In the genomic region with DNA sequence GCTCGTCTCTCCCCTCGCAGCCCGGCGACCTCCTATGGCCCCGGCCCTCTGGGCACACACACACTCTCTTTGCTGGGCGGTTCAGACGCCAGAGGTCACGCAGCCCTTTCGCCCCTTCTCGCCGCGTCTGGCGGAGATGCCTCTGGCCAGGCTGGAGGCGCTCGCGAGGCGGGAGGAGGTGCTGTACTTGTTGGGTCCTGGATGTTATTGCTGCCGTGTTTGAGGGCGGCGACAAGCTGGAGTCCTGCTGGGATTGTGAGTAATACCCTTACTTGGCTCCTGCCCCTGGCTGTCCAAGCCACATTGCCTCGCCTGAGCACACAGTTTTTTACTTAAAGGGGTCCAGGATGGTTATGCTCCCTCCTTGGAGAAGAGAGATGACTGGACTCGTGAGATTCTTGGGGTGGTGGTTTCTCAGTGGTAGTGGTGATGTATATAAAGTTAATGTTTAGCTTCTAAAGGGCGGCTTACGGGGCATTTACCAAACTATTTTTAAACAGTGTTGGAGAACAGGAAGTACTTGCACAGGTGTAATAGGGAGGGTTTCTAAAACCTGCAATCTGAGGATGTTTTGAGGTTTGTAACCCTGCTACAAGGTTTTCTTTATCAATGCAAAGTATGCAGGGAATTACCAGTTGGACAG, we compare ENCODE assay signal across 1 cellular context.
TF ChIP-seq lines count a peak whose summit lies in the region.

No MANE protein-coding gene starts in this region.

TF ChIP-seq in HEK293, 187 proteins besides CTCF, POLR2A, EP300 and RAD21 (continued from another document):
- 0 out of 2 replicates have a peak, but pooled peaks have one; percentile 30 for TF ChIP-seq ZNF362 (tag by site-specific recombination; IDR thresholded peaks at IDR 0.05)
- TF ChIP-seq ZNF558 (tag by site-specific recombination; IDR thresholded peaks at IDR 0.05): no peak
- TF ChIP-seq, protein P1, sequence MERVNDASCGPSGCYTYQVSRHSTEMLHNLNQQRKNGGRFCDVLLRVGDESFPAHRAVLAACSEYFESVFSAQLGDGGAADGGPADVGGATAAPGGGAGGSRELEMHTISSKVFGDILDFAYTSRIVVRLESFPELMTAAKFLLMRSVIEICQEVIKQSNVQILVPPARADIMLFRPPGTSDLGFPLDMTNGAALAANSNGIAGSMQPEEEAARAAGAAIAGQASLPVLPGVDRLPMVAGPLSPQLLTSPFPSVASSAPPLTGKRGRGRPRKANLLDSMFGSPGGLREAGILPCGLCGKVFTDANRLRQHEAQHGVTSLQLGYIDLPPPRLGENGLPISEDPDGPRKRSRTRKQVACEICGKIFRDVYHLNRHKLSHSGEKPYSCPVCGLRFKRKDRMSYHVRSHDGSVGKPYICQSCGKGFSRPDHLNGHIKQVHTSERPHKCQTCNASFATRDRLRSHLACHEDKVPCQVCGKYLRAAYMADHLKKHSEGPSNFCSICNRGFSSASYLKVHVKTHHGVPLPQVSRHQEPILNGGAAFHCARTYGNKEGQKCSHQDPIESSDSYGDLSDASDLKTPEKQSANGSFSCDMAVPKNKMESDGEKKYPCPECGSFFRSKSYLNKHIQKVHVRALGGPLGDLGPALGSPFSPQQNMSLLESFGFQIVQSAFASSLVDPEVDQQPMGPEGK (tag by site-specific recombination; IDR thresholded peaks at IDR 0.05): peak; percentile 55; the same call in 1 of the 2 replicates
- TF ChIP-seq ZNF37A (tag by site-specific recombination; IDR thresholded peaks at IDR 0.05): no peak
- TF ChIP-seq ZNF2 (tag by site-specific recombination; IDR thresholded peaks at IDR 0.05): peak; percentile 81; the same call in 1 of the 2 replicates
- TF ChIP-seq ZNF394 (tag by site-specific recombination; IDR thresholded peaks at IDR 0.05; ENCODE audit: borderline replicate concordance): no peak; the same call in 1 of the 2 replicates
- no peak for TF ChIP-seq ZNF366 (tag by site-specific recombination; conservative IDR thresholded peaks at IDR 0.05)
- TF ChIP-seq ZNF629 (tag by site-specific recombination; IDR thresholded peaks at IDR 0.05): peak; percentile 18; the same call in 1 of the 2 replicates
- TF ChIP-seq, protein P2, sequence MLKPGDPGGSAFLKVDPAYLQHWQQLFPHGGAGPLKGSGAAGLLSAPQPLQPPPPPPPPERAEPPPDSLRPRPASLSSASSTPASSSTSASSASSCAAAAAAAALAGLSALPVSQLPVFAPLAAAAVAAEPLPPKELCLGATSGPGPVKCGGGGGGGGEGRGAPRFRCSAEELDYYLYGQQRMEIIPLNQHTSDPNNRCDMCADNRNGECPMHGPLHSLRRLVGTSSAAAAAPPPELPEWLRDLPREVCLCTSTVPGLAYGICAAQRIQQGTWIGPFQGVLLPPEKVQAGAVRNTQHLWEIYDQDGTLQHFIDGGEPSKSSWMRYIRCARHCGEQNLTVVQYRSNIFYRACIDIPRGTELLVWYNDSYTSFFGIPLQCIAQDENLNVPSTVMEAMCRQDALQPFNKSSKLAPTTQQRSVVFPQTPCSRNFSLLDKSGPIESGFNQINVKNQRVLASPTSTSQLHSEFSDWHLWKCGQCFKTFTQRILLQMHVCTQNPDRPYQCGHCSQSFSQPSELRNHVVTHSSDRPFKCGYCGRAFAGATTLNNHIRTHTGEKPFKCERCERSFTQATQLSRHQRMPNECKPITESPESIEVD (tag by site-specific recombination; IDR thresholded peaks at IDR 0.05): 0 out of 2 replicates have a peak, but pooled peaks have one; percentile 14
- TF ChIP-seq ZNF596 (tag by site-specific recombination; IDR thresholded peaks at IDR 0.05): no peak
- TF ChIP-seq, protein P3, sequence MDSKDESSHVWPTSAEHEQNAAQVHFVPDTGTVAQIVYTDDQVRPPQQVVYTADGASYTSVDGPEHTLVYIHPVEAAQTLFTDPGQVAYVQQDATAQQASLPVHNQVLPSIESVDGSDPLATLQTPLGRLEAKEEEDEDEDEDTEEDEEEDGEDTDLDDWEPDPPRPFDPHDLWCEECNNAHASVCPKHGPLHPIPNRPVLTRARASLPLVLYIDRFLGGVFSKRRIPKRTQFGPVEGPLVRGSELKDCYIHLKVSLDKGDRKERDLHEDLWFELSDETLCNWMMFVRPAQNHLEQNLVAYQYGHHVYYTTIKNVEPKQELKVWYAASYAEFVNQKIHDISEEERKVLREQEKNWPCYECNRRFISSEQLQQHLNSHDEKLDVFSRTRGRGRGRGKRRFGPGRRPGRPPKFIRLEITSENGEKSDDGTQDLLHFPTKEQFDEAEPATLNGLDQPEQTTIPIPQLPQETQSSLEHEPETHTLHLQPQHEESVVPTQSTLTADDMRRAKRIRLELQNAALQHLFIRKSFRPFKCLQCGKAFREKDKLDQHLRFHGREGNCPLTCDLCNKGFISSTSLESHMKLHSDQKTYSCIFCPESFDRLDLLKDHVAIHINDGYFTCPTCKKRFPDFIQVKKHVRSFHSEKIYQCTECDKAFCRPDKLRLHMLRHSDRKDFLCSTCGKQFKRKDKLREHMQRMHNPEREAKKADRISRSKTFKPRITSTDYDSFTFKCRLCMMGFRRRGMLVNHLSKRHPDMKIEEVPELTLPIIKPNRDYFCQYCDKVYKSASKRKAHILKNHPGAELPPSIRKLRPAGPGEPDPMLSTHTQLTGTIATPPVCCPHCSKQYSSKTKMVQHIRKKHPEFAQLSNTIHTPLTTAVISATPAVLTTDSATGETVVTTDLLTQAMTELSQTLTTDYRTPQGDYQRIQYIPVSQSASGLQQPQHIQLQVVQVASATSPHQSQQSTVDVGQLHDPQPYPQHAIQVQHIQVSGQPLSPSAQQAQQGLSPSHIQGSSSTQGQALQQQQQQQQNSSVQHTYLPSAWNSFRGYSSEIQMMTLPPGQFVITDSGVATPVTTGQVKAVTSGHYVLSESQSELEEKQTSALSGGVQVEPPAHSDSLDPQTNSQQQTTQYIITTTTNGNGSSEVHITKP (tag by site-specific recombination; IDR thresholded peaks at IDR 0.05): peak; percentile 48
- no peak for TF ChIP-seq ZNF692 (tag by site-specific recombination; IDR thresholded peaks at IDR 0.05)
- no peak for TF ChIP-seq ZNF112 (tag by site-specific recombination; IDR thresholded peaks at IDR 0.05)
- TF ChIP-seq GLIS1 (tag by site-specific recombination; IDR thresholded peaks at IDR 0.05): peak; percentile 46
- peak; percentile 39; the same call in 1 of the 2 replicates for TF ChIP-seq ZNF391 (tag by site-specific recombination; IDR thresholded peaks at IDR 0.05; ENCODE audit: borderline replicate concordance, low read depth)
- no peak for TF ChIP-seq GLI4 (tag by site-specific recombination; IDR thresholded peaks at IDR 0.05)
- TF ChIP-seq ZBTB20 (tag by site-specific recombination; IDR thresholded peaks at IDR 0.05): peak; percentile 28; the same call in 1 of the 2 replicates
- peak; percentile 88 for TF ChIP-seq TRIM28 (IDR thresholded peaks at IDR 0.05; ENCODE audit: borderline replicate concordance, low read length)
- peak; percentile 8; the same call in 1 of the 2 replicates for TF ChIP-seq ZBTB17 (tag by site-specific recombination; IDR thresholded peaks at IDR 0.05)
- peak; percentile 16; the same call in 1 of the 2 replicates for TF ChIP-seq PRDM1 (tag by site-specific recombination; IDR thresholded peaks at IDR 0.05)
- TF ChIP-seq ZFP37 (tag by site-specific recombination; IDR thresholded peaks at IDR 0.05): peak; percentile 94; the same call in 1 of the 2 replicates
- TF ChIP-seq, protein P4, sequence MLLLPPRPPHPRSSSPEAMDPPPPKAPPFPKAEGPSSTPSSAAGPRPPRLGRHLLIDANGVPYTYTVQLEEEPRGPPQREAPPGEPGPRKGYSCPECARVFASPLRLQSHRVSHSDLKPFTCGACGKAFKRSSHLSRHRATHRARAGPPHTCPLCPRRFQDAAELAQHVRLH (tag by site-specific recombination; IDR thresholded peaks at IDR 0.05): 0 out of 2 replicates have a peak, but pooled peaks have one; percentile 46
- TF ChIP-seq, protein P5, sequence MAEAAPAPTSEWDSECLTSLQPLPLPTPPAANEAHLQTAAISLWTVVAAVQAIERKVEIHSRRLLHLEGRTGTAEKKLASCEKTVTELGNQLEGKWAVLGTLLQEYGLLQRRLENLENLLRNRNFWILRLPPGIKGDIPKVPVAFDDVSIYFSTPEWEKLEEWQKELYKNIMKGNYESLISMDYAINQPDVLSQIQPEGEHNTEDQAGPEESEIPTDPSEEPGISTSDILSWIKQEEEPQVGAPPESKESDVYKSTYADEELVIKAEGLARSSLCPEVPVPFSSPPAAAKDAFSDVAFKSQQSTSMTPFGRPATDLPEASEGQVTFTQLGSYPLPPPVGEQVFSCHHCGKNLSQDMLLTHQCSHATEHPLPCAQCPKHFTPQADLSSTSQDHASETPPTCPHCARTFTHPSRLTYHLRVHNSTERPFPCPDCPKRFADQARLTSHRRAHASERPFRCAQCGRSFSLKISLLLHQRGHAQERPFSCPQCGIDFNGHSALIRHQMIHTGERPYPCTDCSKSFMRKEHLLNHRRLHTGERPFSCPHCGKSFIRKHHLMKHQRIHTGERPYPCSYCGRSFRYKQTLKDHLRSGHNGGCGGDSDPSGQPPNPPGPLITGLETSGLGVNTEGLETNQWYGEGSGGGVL (tag by site-specific recombination; IDR thresholded peaks at IDR 0.05): no peak
- TF ChIP-seq ZNF639 (tag by site-specific recombination; IDR thresholded peaks at IDR 0.05): 0 out of 2 replicates have a peak, but pooled peaks have one; percentile 4
- 0 out of 2 replicates have a peak, but pooled peaks have one; percentile 24 for TF ChIP-seq FEZF1 (tag by site-specific recombination; IDR thresholded peaks at IDR 0.05)
- TF ChIP-seq ZNF660 (tag by site-specific recombination; IDR thresholded peaks at IDR 0.05): peak; percentile 53; the same call in 1 of the 2 replicates
- TF ChIP-seq ZNF169 (tag by site-specific recombination; IDR thresholded peaks at IDR 0.05): no peak
- no peak for TF ChIP-seq ZNF223 (tag by site-specific recombination; IDR thresholded peaks at IDR 0.05)
- TF ChIP-seq ZNF843 (tag by site-specific recombination; IDR thresholded peaks at IDR 0.05): no peak
